ENCODE assay signal across 14 cellular contexts in genomic region chr7:126698909-126699308, GRCh38.
"Had no signal": no experiment of that assay in that cellular context is flagged by ENCODE, and none has a peak within 500 bp of the region (broad histone marks: within the 10 kb centered on the region; RNA-seq: fewer than 3 reads in every experiment).

No MANE protein-coding gene starts in this region.

- H3K9me3 ChIP-seq: gastrocnemius medialis, heart right ventricle, psoas muscle, spleen, stomach, testis, upper lobe of left lung had no signal

- H3K36me3 ChIP-seq: gastrocnemius medialis, heart right ventricle, spleen, stomach, upper lobe of left lung had no signal

- ATAC-seq: gastrocnemius medialis, heart right ventricle, psoas muscle, sciatic nerve had no signal

- FAIRE-seq: islet of Langerhans had no signal

- DNase-seq: activated CD4-positive, alpha-beta memory T cell treated with anti-CD3 and anti-CD28 coated beads, Interleukin-2, amount 10 ng/mL, durations not matched to agents 7 days and 5 days; activated CD4-positive, alpha-beta T cell treated with anti-CD3 and anti-CD28 coated beads for 4 hours; activated naive CD4-positive, alpha-beta T cell treated with anti-CD3 and anti-CD28 coated beads, Interleukin-2, amount 50 U/mL, for 16 hours; activated T-cell treated with anti-CD3 and anti-CD28 coated beads, Interleukin-2, amount 50 U/mL, for 24 hours; gastrocnemius medialis; heart right ventricle; psoas muscle; spleen; stomach; T1000; testis; upper lobe of left lung had no signal

- H3K27me3 ChIP-seq: gastrocnemius medialis, heart right ventricle, spleen, stomach, testis, upper lobe of left lung had no signal

- H3K4me1 ChIP-seq: gastrocnemius medialis, psoas muscle, stomach, testis had no signal

- H3K27ac ChIP-seq: gastrocnemius medialis, heart right ventricle, psoas muscle, spleen, stomach, testis, upper lobe of left lung had no signal

- H3K4me3 ChIP-seq: gastrocnemius medialis, heart right ventricle, psoas muscle, spleen, stomach, testis, upper lobe of left lung had no signal
